ENCODE assay signal across 1 cellular context in genomic region chr11:1566381-1567051, GRCh38.
TF ChIP-seq lines count a peak whose summit lies in the region.

No MANE protein-coding gene starts in this region.

TF ChIP-seq in H1, 55 proteins besides CTCF, POLR2A, EP300 and RAD21:
- TF ChIP-seq CBX8 (IDR thresholded peaks at IDR 0.05; ENCODE audit: borderline replicate concordance, low read depth, low read length) = no peak
- TF ChIP-seq TBP (IDR thresholded peaks at IDR 0.05; ENCODE audit: low read depth, low read length) = no peak
- TF ChIP-seq ATF2 (IDR thresholded peaks at IDR 0.05; ENCODE audit: low read length) = no peak
- TF ChIP-seq HDAC2 (IDR thresholded peaks at IDR 0.05; ENCODE audit: borderline replicate concordance in 1 of 2, low read depth in 2 of 2, low read length in 2 of 2) = no peak
- no peak for TF ChIP-seq SP2 (IDR thresholded peaks at IDR 0.05; ENCODE audit: low read length)
- no peak for TF ChIP-seq MAFK (IDR thresholded peaks at IDR 0.05; ENCODE audit: low read depth, low read length)
- no peak for TF ChIP-seq BACH1 (IDR thresholded peaks at IDR 0.05; ENCODE audit: low read length)
- no peak for TF ChIP-seq EGR1 (IDR thresholded peaks at IDR 0.05; ENCODE audit: borderline replicate concordance, low read depth, low read length)
- no peak for TF ChIP-seq SIRT6 (IDR thresholded peaks at IDR 0.05; ENCODE audit: low read length)
- TF ChIP-seq POU5F1 (IDR thresholded peaks at IDR 0.05; ENCODE audit: low read depth, low read length) = no peak
- no peak for TF ChIP-seq ASH2L (IDR thresholded peaks at IDR 0.05; ENCODE audit: low read length)
- no peak for TF ChIP-seq CBX5 (IDR thresholded peaks at IDR 0.05; ENCODE audit: low read depth, low read length)
- TF ChIP-seq, protein P1, sequence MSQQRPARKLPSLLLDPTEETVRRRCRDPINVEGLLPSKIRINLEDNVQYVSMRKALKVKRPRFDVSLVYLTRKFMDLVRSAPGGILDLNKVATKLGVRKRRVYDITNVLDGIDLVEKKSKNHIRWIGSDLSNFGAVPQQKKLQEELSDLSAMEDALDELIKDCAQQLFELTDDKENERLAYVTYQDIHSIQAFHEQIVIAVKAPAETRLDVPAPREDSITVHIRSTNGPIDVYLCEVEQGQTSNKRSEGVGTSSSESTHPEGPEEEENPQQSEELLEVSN (IDR thresholded peaks at IDR 0.05) = no peak
- no peak for TF ChIP-seq CHD2 (IDR thresholded peaks at IDR 0.05; ENCODE audit: low read length)
- TF ChIP-seq CEBPB (IDR thresholded peaks at IDR 0.05; ENCODE audit: low read depth, low read length) = no peak
- no peak for TF ChIP-seq JUND (IDR thresholded peaks at IDR 0.05; ENCODE audit: low read length)
- no peak for TF ChIP-seq SUZ12 (IDR thresholded peaks at IDR 0.05; ENCODE audit: low read length)
- TF ChIP-seq NANOG (IDR thresholded peaks at IDR 0.05; ENCODE audit: insufficient read depth, low read depth, low read length, poor library complexity, severe bottlenecking) = no peak
- no peak for TF ChIP-seq BCL11A (IDR thresholded peaks at IDR 0.05; ENCODE audit: low read depth in 2 of 2, low read length in 2 of 2)
- no peak for TF ChIP-seq SP1 (IDR thresholded peaks at IDR 0.05; ENCODE audit: low read depth, low read length)
